Comparison of ENCODE assay signal across 27 cellular contexts in the genomic region with DNA sequence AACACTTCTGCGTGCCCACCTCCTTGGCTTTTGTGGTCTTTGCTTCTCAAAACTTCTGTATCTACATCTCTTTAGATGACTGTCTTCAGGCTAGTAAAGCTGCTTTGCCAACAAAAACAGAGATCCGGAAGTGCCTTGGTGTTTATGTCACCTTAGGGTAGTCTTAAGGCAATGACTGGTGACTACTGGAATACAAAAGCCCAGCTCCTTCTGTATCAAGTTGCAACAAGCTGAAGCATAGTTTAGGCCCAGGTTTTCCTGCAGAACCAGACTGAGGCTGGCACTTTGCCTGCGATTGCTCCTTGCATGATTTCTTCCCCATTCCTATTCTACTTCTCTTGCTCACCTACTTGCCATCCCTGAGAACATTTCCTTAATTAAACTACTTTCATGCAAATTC.
DNase-seq lines count a peak whose midpoint lies in the region; ATAC-seq, FAIRE-seq and TF ChIP-seq lines count a peak whose summit lies in the region.
"Had no signal": no experiment of that assay in that cellular context is flagged by ENCODE, and none has a peak within 500 bp of the region (broad histone marks: within the 10 kb centered on the region; RNA-seq: fewer than 3 reads in every experiment).

No MANE protein-coding gene starts in this region.

- no peaks in the 10 kb centered on the region for H3K27me3 ChIP-seq in astrocyte (ENCODE audit: insufficient read depth, low read length)
- no peaks in the 10 kb centered on the region for H3K27me3 ChIP-seq in WERI-Rb-1 (ENCODE audit: insufficient read depth, low read depth, severe bottlenecking)
- H3K27me3 ChIP-seq: cardiac muscle cell, hepatocyte, tibial artery had no signal

- no peak overlapping the region for H2AFZ ChIP-seq in astrocyte (ENCODE audit: low read depth, low read length)
- H2AFZ ChIP-seq: hepatocyte had no signal

- ATAC-seq in esophagus mucosa (peak; percentile 87), HG03039 (IDR thresholded peaks at IDR 0.05; ENCODE audit: unreplicated experiment) (no peak)
- ATAC-seq: activated naive CD8-positive, alpha-beta T cell treated with anti-CD3 and anti-CD28 coated beads, Interleukin-2, amount 50 U/mL, for 24 hours; stimulated activated naive CD8-positive, alpha-beta T cell treated with anti-CD3 and anti-CD28 coated beads, Interleukin-15, Interleukin-2, amounts not matched to agents 100 U/mL and 50 U/mL, for 24 hours had no signal

- DNase-seq in HTR-8/SVneo (ENCODE audit: insufficient read length, low spot score) = peak; percentile 54
- DNase-seq in astrocyte (ENCODE audit: low read depth) = peak; percentile 0
- peak; percentile 0 for DNase-seq in renal cortical epithelial cell (ENCODE audit: low read depth)
- DNase-seq in DMS 273 treated with DMSO at 0.1 percent for 48 hours (lab: John Stamatoyannopoulos, UW) = no peak
- DNase-seq in WERI-Rb-1 = no peak
- DNase-seq in HUDEP-2 (lab: John Stamatoyannopoulos, UW; ENCODE audit: unreplicated experiment in 76 of 76) = no peak
- DNase-seq: activated CD4-positive, alpha-beta T cell treated with anti-CD3 and anti-CD28 coated beads, Interleukin-2, amount 50 U/mL, for 4 hours; activated naive CD8-positive, alpha-beta T cell treated with anti-CD3 and anti-CD28 coated beads, Interleukin-2, amount 50 U/mL, for 24 hours; GDM1; Karpas-422; kidney; NCI-H1092; NCI-H2029; NCI-H510A treated with DMSO at 0.1 percent for 48 hours; NK-92 treated with Interleukin-12 subunit alpha and Interleukin-12 subunit beta, amount 100 ng/mL, for 24 hours; SK-N-SH; stimulated activated CD4-positive, alpha-beta T cell treated with anti-CD3 and anti-CD28 coated beads, Interleukin-4, amount 100 ng/mL, for 4 hours; stimulated activated naive CD8-positive, alpha-beta T cell treated with anti-CD3 and anti-CD28 coated beads, Interleukin-15, Interleukin-2, amounts not matched to agents 100 U/mL and 50 U/mL, for 24 hours; tibial artery had no signal

- H3K4me1 ChIP-seq in astrocyte (ENCODE audit: insufficient read depth, low read length) = no peaks in the 10 kb centered on the region

- no peak overlapping the region for H3K4me2 ChIP-seq in astrocyte (ENCODE audit: low read length)
- H3K4me2 ChIP-seq: hepatocyte, SK-N-SH had no signal

- H3K9ac ChIP-seq in astrocyte (ENCODE audit: low read length) = no peak overlapping the region
- H3K9ac ChIP-seq: SK-N-SH had no signal

- FAIRE-seq in HTR-8/SVneo (lab: Jason Lieb, UNC) (no peak), astrocyte (lab: Jason Lieb, UNC) (no peak)
- FAIRE-seq: endometrium, H54, RCC 7860 had no signal

- no peaks in the 10 kb centered on the region for H3K9me3 Mint-ChIP-seq in astrocyte (ENCODE audit: unreplicated experiment)
- H3K9me3 Mint-ChIP-seq: activated naive CD8-positive, alpha-beta T cell treated with anti-CD3 and anti-CD28 coated beads, Interleukin-2, amount 50 U/mL, for 24 hours had no signal

- H3K36me3 ChIP-seq in astrocyte (ENCODE audit: insufficient read depth, low read length) (no peaks in the 10 kb centered on the region), WERI-Rb-1 (no peaks in the 10 kb centered on the region)
- H3K36me3 ChIP-seq: cardiac muscle cell, tibial artery had no signal

- H3K27ac Mint-ChIP-seq in astrocyte (ENCODE audit: unreplicated experiment) = no peak overlapping the region
- H3K27ac Mint-ChIP-seq: activated naive CD8-positive, alpha-beta T cell treated with anti-CD3 and anti-CD28 coated beads, Interleukin-2, amount 50 U/mL, for 24 hours; progenitor cell of endocrine pancreas had no signal

- H3K36me3 Mint-ChIP-seq in astrocyte (ENCODE audit: low read depth, unreplicated experiment) = no peaks in the 10 kb centered on the region

- H3K9me3 ChIP-seq in astrocyte (ENCODE audit: insufficient read depth, low read depth, low read length) (no peaks in the 10 kb centered on the region), WERI-Rb-1 (ENCODE audit: severe bottlenecking) (no peaks in the 10 kb centered on the region)
- H3K9me3 ChIP-seq: SK-N-SH, tibial artery had no signal

- no peak for TF ChIP-seq CTCF in astrocyte (IDR thresholded peaks at IDR 0.05; ENCODE audit: insufficient read depth, low read depth, low read length)
- no peak for TF ChIP-seq CTCF in WERI-Rb-1 (IDR thresholded peaks at IDR 0.05; ENCODE audit: low read depth, low read length)

- no peak overlapping the region for H3K27ac ChIP-seq in astrocyte (ENCODE audit: low read depth, low read length)
- no peak overlapping the region for H3K27ac ChIP-seq in WERI-Rb-1
- H3K27ac ChIP-seq: cardiac muscle cell, hepatocyte, tibial artery had no signal

- no peak overlapping the region for H3K4me3 Mint-ChIP-seq in astrocyte (ENCODE audit: unreplicated experiment)
- H3K4me3 Mint-ChIP-seq: activated naive CD8-positive, alpha-beta T cell treated with anti-CD3 and anti-CD28 coated beads, Interleukin-2, amount 50 U/mL, for 24 hours had no signal

- no peaks in the 10 kb centered on the region for H3K79me2 ChIP-seq in astrocyte (ENCODE audit: insufficient read depth, low read length)
- H3K79me2 ChIP-seq: hepatocyte had no signal

- no peak overlapping the region for H3K4me3 ChIP-seq in astrocyte (ENCODE audit: insufficient read depth, low read depth, low read length)
- no peak overlapping the region for H3K4me3 ChIP-seq in WERI-Rb-1 (ENCODE audit: low read depth, low read length)
- H3K4me3 ChIP-seq: cardiac muscle cell, hepatocyte, tibial artery had no signal

- H4K20me1 ChIP-seq in astrocyte (ENCODE audit: insufficient read depth, low read length) = no peaks in the 10 kb centered on the region

- no peaks in the 10 kb centered on the region for H3K27me3 Mint-ChIP-seq in astrocyte (ENCODE audit: low read depth, unreplicated experiment)
- H3K27me3 Mint-ChIP-seq: activated naive CD8-positive, alpha-beta T cell treated with anti-CD3 and anti-CD28 coated beads, Interleukin-2, amount 50 U/mL, for 24 hours; progenitor cell of endocrine pancreas had no signal

- H3K4me1 Mint-ChIP-seq in astrocyte (ENCODE audit: low read depth, unreplicated experiment) = no peaks in the 10 kb centered on the region
- H3K4me1 Mint-ChIP-seq: activated naive CD8-positive, alpha-beta T cell treated with anti-CD3 and anti-CD28 coated beads, Interleukin-2, amount 50 U/mL, for 24 hours had no signal

Comparison
In these comparisons a context has a peak if more than half of its experiments do, and no peak if none do; other contexts are left out.
1. DNase-seq: peak in HTR-8/SVneo (single experiment), astrocyte (single experiment) and renal cortical epithelial cell (single experiment); none in DMS 273 treated with DMSO at 0.1 percent for 48 hours (single experiment), WERI-Rb-1 (single experiment) and HUDEP-2 (0 of 76).